13 cellular contexts compared by ENCODE assay signal in the genomic region with DNA sequence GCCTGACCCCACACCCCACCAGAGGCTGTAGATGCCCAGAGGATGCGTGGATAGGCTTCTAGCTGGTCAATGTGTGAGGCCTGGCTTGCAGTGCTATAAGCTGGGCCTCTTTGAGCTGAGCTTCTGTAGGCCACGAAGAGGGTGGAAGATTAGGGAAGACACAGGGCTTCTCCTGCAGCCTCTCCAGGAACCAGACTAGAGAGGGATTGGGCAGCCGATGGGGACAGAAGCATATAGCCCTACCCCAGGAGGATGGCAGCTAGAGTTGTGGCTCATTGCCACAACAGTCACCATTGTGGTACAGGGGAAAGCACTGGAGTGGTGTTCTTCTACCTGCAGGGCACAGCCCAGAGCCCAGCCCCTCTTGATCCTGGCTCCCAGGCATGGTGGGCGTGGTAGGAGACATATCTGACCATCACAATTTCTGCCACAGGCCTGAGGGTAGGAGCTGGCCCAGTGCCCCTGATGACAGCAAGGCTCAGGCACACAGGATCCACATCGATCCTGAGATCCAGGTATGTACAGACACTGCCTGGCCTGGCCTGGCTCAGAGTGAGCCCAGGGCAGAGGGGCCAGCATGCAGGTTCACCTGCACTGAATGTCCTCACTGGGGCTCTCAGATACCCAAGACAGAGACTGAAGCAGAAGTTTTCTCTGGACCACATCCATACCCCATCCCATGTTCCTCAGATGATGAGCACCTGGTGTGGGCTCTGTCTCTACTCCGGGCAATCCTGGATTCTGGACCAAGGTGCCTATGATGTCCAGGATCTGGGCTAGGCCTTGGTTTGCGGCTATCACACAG. TPM values are rescaled to one million over a fixed set of nuclear protein-coding genes. Genes with fewer than 3 reads are reported as not detected.
A peak's percentile ranks its signal among the peaks of the same experiment; 100 is the strongest.
DNase-seq lines count a peak whose midpoint lies in the region; ATAC-seq and TF ChIP-seq lines count a peak whose summit lies in the region.
"Had no signal": no experiment of that assay in that cellular context is flagged by ENCODE, and none has a peak within 500 bp of the region (broad histone marks: within the 10 kb centered on the region; RNA-seq: fewer than 3 reads in every experiment).

No MANE protein-coding gene starts in this region.

- ATAC-seq in HG02884 (IDR thresholded peaks at IDR 0.05; ENCODE audit: unreplicated experiment): no peak

- no peaks in the 10 kb centered on the region for H3K36me3 ChIP-seq in Caco-2 (ENCODE audit: control insufficient read depth, insufficient read depth, low read length)
- no peaks in the 10 kb centered on the region for H3K36me3 ChIP-seq in hepatocyte (replicated peaks; ENCODE audit: insufficient read depth, low read depth)
- no peaks in the 10 kb centered on the region for H3K36me3 ChIP-seq in parathyroid adenoma (ENCODE audit: control insufficient read depth, insufficient read depth, low read length)
- H3K36me3 ChIP-seq: BLaER1 had no signal

- H3K79me2 ChIP-seq in hepatocyte: no peaks in the 10 kb centered on the region
- H3K79me2 ChIP-seq in parathyroid adenoma: no peaks in the 10 kb centered on the region

- H3K9me3 Mint-ChIP-seq in Caco-2 (ENCODE audit: unreplicated experiment): no peaks in the 10 kb centered on the region
- H3K9me3 Mint-ChIP-seq: activated CD4-positive, alpha-beta T cell treated with anti-CD3 and anti-CD28 coated beads, Interleukin-2, amount 10 ng/mL, durations not matched to agents 24 days and 14 days had no signal

- H3K36me3 Mint-ChIP-seq in Caco-2 (ENCODE audit: insufficient read depth, unreplicated experiment): no peaks in the 10 kb centered on the region

- WGBS in hepatocyte (ENCODE audit: low lambda C conversion rate, missing lambda C conversion rate): 79% methylated on average over 7 of the region's 7 CpGs

- TF ChIP-seq CTCF in Caco-2 (IDR thresholded peaks at IDR 0.05; ENCODE audit: insufficient read depth in 1 of 2, low read depth in 1 of 2, low read length in 1 of 2, severe bottlenecking in 1 of 2, unreplicated experiment in 1 of 2) (no peak), VCaP (conservative IDR thresholded peaks at IDR 0.05) (no peak), hepatocyte (IDR thresholded peaks at IDR 0.05; ENCODE audit: poor library complexity) (no peak), parathyroid adenoma (IDR thresholded peaks at IDR 0.05) (no peak)

- H3K27ac ChIP-seq in VCaP (peak overlapping the region; percentile 53), hepatocyte (peak overlapping the region; percentile 82), parathyroid adenoma (peak overlapping the region; percentile 40)
- H3K27ac ChIP-seq: BLaER1, SK-N-MC had no signal

- no peak overlapping the region for H2AFZ ChIP-seq in hepatocyte
- H2AFZ ChIP-seq in parathyroid adenoma: peak overlapping the region; percentile 52

- H3K27me3 ChIP-seq in Caco-2 (replicated peaks; ENCODE audit: control insufficient read depth, insufficient read depth, low read length): no peaks in the 10 kb centered on the region
- no peaks in the 10 kb centered on the region for H3K27me3 ChIP-seq in hepatocyte
- H3K27me3 ChIP-seq in parathyroid adenoma (ENCODE audit: control insufficient read depth, insufficient read depth, low read length): no peaks in the 10 kb centered on the region
- H3K27me3 ChIP-seq: BLaER1 had no signal

- H3K9me2 ChIP-seq in hepatocyte (replicated peaks; ENCODE audit: insufficient read depth): no peaks in the 10 kb centered on the region

- DNase-seq in Caco-2 (peak in 1 of 2 experiments; percentile 38), hepatocyte (ENCODE audit: low spot score) (no peak), DMS 273 treated with DMSO at 0.1 percent for 48 hours (lab: John Stamatoyannopoulos, UW) (no peak), 8988T (no peak), NCI-H146 treated with DMSO at 0.1 percent for 48 hours (lab: John Stamatoyannopoulos, UW; ENCODE audit: unreplicated experiment) (no peak)
- DNase-seq: activated CD4-positive, alpha-beta T cell treated with anti-CD3 and anti-CD28 coated beads, Interleukin-2, amount 10 ng/mL, durations not matched to agents 24 days and 14 days; MM.1S; NCI-H526 treated with DMSO at 0.1 percent for 48 hours had no signal

- H3K4me1 ChIP-seq in Caco-2 (peaks cover 6% of the 10 kb centered on the region), hepatocyte (ENCODE audit: insufficient read depth) (peaks cover 14% of the 10 kb centered on the region), parathyroid adenoma (peaks cover 15% of the 10 kb centered on the region)

- H3K9me3 ChIP-seq in Caco-2 (no peaks in the 10 kb centered on the region), hepatocyte (ENCODE audit: low read depth) (no peaks in the 10 kb centered on the region), parathyroid adenoma (ENCODE audit: control insufficient read depth, low read length) (no peaks in the 10 kb centered on the region)
- H3K9me3 ChIP-seq: BLaER1 had no signal

- BruUV-seq in Caco-2 (replicated peaks; lab: Mats Ljungman, UMichigan): no TSS peak

- H3K4me3 Mint-ChIP-seq in Caco-2 (ENCODE audit: unreplicated experiment): no peak overlapping the region
- H3K4me3 Mint-ChIP-seq: activated CD4-positive, alpha-beta T cell treated with anti-CD3 and anti-CD28 coated beads, Interleukin-2, amount 10 ng/mL, durations not matched to agents 24 days and 14 days had no signal

- POLR2A ChIA-PET in Caco-2 (lab: Charles Lee): no interaction called here

- no peak overlapping the region for H3K4me2 ChIP-seq in hepatocyte
- no peak overlapping the region for H3K4me2 ChIP-seq in parathyroid adenoma (ENCODE audit: low read length)
- H3K4me2 ChIP-seq: BLaER1 had no signal

- H3K4me3 ChIP-seq in Caco-2 (ENCODE audit: low read depth, low read length) (no peak overlapping the region), hepatocyte (no peak overlapping the region), parathyroid adenoma (ENCODE audit: low read depth, low read length) (no peak overlapping the region)
- H3K4me3 ChIP-seq: BLaER1, SK-N-MC had no signal

- peak overlapping the region; percentile 76 for H3K27ac Mint-ChIP-seq in Caco-2 (ENCODE audit: unreplicated experiment)

- H3K27me3 Mint-ChIP-seq in Caco-2 (ENCODE audit: insufficient read depth, unreplicated experiment): no peaks in the 10 kb centered on the region
- H3K27me3 Mint-ChIP-seq: activated CD4-positive, alpha-beta T cell treated with anti-CD3 and anti-CD28 coated beads, Interleukin-2, amount 10 ng/mL, durations not matched to agents 24 days and 14 days had no signal

- CTCF ChIA-PET in Caco-2 (lab: Charles Lee): no interaction called here

- intact Hi-C loops in Caco-2 (cut with micrococcal nuclease; ENCODE audit: unreplicated experiment): no loop called here

- no peaks in the 10 kb centered on the region for H3K4me1 Mint-ChIP-seq in Caco-2 (ENCODE audit: low read depth, unreplicated experiment)

- no peak overlapping the region for H3K9ac ChIP-seq in parathyroid adenoma
- H3K9ac ChIP-seq: BLaER1 had no signal

- no peaks in the 10 kb centered on the region for H4K20me1 ChIP-seq in hepatocyte (ENCODE audit: insufficient read depth, poor library complexity, severe bottlenecking)
- H4K20me1 ChIP-seq: BLaER1 had no signal

RNA-seq across cellular contexts. Expression of a gene that starts 8.7 kb away (rescaled TPM):
- total RNA-seq in Caco-2 (2022): not detected in 2 replicates
- total RNA-seq in hepatocyte: 7.3 and 16.4 TPM in 2 replicates
- 102 and 125 TPM in 2 replicates for polyA plus RNA-seq in hepatocyte

RNA-seq across cellular contexts. Expression of a gene that starts 28.0 kb away (rescaled TPM):
- total RNA-seq in Caco-2 (2022) (1.5 and 1.7 TPM in 2 replicates), hepatocyte (1.4 and 2.5 TPM in 2 replicates)
- polyA plus RNA-seq in hepatocyte: 3.3 and 4.9 TPM in 2 replicates

RNA-seq across cellular contexts. Expression of a gene that starts 38.6 kb away (rescaled TPM):
- total RNA-seq in Caco-2 (2022) (41.0 and 42.3 TPM in 2 replicates), hepatocyte (139 and 140 TPM in 2 replicates)
- 217 and 246 TPM in 2 replicates for polyA plus RNA-seq in hepatocyte
